7 cellular contexts compared by ENCODE assay signal in genomic region chr19:49488046-49488862, GRCh38. TPM values are rescaled to one million over a fixed set of nuclear protein-coding genes. Genes with fewer than 3 reads are reported as not detected.
DNase-seq lines count a peak whose midpoint lies in the region; ATAC-seq, FAIRE-seq and TF ChIP-seq lines count a peak whose summit lies in the region.

No MANE protein-coding gene starts in this region.

- no peak for ATAC-seq in T-helper 17 cell

- peak overlapping the region; percentile 97 for H3K4me3 Mint-ChIP-seq in T-helper 17 cell

- H3K27ac ChIP-seq in small intestine (ENCODE audit: low read depth in 1 of 2, low read length in 1 of 2) = peak overlapping the region; percentile 89 to 98

- no peaks in the 10 kb centered on the region for H3K27me3 Mint-ChIP-seq in T-helper 17 cell

- H3K4me3 ChIP-seq in fibroblast of villous mesenchyme (ENCODE audit: low read depth, low read length) (peak overlapping the region; percentile 83), small intestine (ENCODE audit: low read depth in 1 of 2, low read length in 2 of 2) (peak overlapping the region; percentile 86 to 98)

- 0 to 1% (median 1%) methylated on average over 26 of the region's 26 CpGs for WGBS in small intestine, 3 donors

- no peaks in the 10 kb centered on the region for H3K27me3 ChIP-seq in small intestine (ENCODE audit: control insufficient read depth in 2 of 2, insufficient read depth in 2 of 2, low read length in 2 of 2)

- peaks cover 7% of the 10 kb centered on the region for H3K36me3 Mint-ChIP-seq in T-helper 17 cell (ENCODE audit: low read depth)

- H3K9me3 ChIP-seq in T-helper 17 cell (ENCODE audit: control insufficient read depth, low read length, poor library complexity, severe bottlenecking) = no peaks in the 10 kb centered on the region
- no peaks in the 10 kb centered on the region for H3K9me3 ChIP-seq in small intestine (ENCODE audit: control insufficient read depth, low read depth)

- peaks cover 51% of the 10 kb centered on the region for H3K4me1 Mint-ChIP-seq in T-helper 17 cell

- peak; percentile 31 for DNase-seq in HK-2 (ENCODE audit: unreplicated experiment)
- no peak for DNase-seq in T-helper 17 cell
- DNase-seq in fibroblast of villous mesenchyme (ENCODE audit: low read depth) = no peak
- DNase-seq in small intestine = no peak
- DNase-seq in glomerular visceral epithelial cell (ENCODE audit: extremely low spot score) = no peak
- DNase-seq in ecto neural progenitor cell (ENCODE audit: low spot score) = no peak
- DNase-seq in DMS153 (lab: John Stamatoyannopoulos, UW) = no peak

- no peak for FAIRE-seq in small intestine (lab: Jason Lieb, UNC)

- H3K27ac Mint-ChIP-seq in T-helper 17 cell = peak overlapping the region; percentile 98

- no peaks in the 10 kb centered on the region for H3K4me1 ChIP-seq in small intestine (ENCODE audit: control insufficient read depth in 2 of 2, insufficient read depth in 1 of 2, low read depth in 1 of 2, low read length in 1 of 2)

- TF ChIP-seq CTCF in fibroblast of villous mesenchyme (IDR thresholded peaks at IDR 0.05; ENCODE audit: insufficient read depth, low read depth, low read length) = no peak

- peaks cover 12 to 16% of the 10 kb centered on the region in 2 donors for H3K36me3 ChIP-seq in small intestine (ENCODE audit: control insufficient read depth in 2 of 2, insufficient read depth in 2 of 2, low read length in 2 of 2)

RNA-seq across cellular contexts. Expression of gene RPL13A, which starts 0.8 kb away (rescaled TPM):
- total RNA-seq in T-helper 17 cell (1,000 to 10,000 TPM; 5,253 to 5,291 TPM), fibroblast of villous mesenchyme (1,887 and 2,774 TPM in 2 replicates)
- 1,000 to 10,000 TPM; 2,350 to 5,026 (median 4,251) TPM for polyA plus RNA-seq in small intestine

RNA-seq across cellular contexts. Expression of gene RPS11, which starts 8.0 kb away (rescaled TPM):
- total RNA-seq in T-helper 17 cell = 1,000 to 10,000 TPM; 2,538 to 2,634 TPM
- 1,679 and 1,912 TPM in 2 replicates for total RNA-seq in fibroblast of villous mesenchyme
- 1,000 to 10,000 TPM; 2,854 to 5,067 (median 5,025) TPM for polyA plus RNA-seq in small intestine

RNA-seq across cellular contexts. Expression of gene FLT3LG, which starts 14.2 kb away (rescaled TPM):
- total RNA-seq in T-helper 17 cell (100 to 1,000 TPM; 349 to 455 TPM), fibroblast of villous mesenchyme (2.6 and 4.8 TPM in 2 replicates)
- polyA plus RNA-seq in small intestine = 1 to 10 TPM; 7.8 to 10.0 (median 8.6) TPM

RNA-seq across cellular contexts. Expression of gene FCGRT, which starts 24.2 kb away (rescaled TPM):
- total RNA-seq in T-helper 17 cell (10 to 100 TPM; 18.7 to 24.6 TPM), fibroblast of villous mesenchyme (39.7 and 44.8 TPM in 2 replicates)
- polyA plus RNA-seq in small intestine = 100 to 1,000 TPM; 354 to 541 (median 486) TPM

RNA-seq across cellular contexts. Expression of gene ALDH16A1, which starts 35.2 kb away (rescaled TPM):
- total RNA-seq in T-helper 17 cell = 10 to 100 TPM; 34.8 to 38.0 TPM
- 17.7 and 40.6 TPM in 2 replicates for total RNA-seq in fibroblast of villous mesenchyme
- 100 to 1,000 TPM in 2 of 3 donors, 10 to 100 TPM in 1; 59.4 to 130 (median 108) TPM for polyA plus RNA-seq in small intestine

Comparison
In these comparisons a context has a peak if more than half of its experiments do, and no peak if none do; other contexts are left out.
1. RNA of gene FLT3LG, which starts 14.2 kb away (total RNA-seq): 349 to 455 TPM in T-helper 17 cell; 2.6 to 4.8 TPM in fibroblast of villous mesenchyme; every median in the first group is over 10 times any median in the second.